Comparison of ENCODE assay signal across 8 cellular contexts in genomic region chr7:130758429-130759056, GRCh38. TPM values are rescaled to one million over a fixed set of nuclear protein-coding genes. Genes with fewer than 3 reads are reported as not detected.
A peak's percentile ranks its signal among the peaks of the same experiment; 100 is the strongest.
DNase-seq lines count a peak whose midpoint lies in the region; ATAC-seq and TF ChIP-seq lines count a peak whose summit lies in the region.

No MANE protein-coding gene starts in this region.

- H3K36me3 ChIP-seq in HEK293 (ENCODE audit: control insufficient read depth in 2 of 2, insufficient read depth in 1 of 2, low read length in 2 of 2) (no peaks in the 10 kb centered on the region), colonic mucosa (no peaks in the 10 kb centered on the region), mucosa of descending colon (ENCODE audit: low read depth) (no peaks in the 10 kb centered on the region)

- no peak for ATAC-seq in mucosa of descending colon
- no peak for ATAC-seq in GM18867 (IDR thresholded peaks at IDR 0.05; ENCODE audit: unreplicated experiment)
- ATAC-seq in GM21529 (IDR thresholded peaks at IDR 0.05; ENCODE audit: unreplicated experiment) = no peak

- H3K27me3 ChIP-seq in colonic mucosa = no peaks in the 10 kb centered on the region

- H3K9ac ChIP-seq in colonic mucosa (ENCODE audit: low read depth in 2 of 2, low read length in 2 of 2) = no peak overlapping the region

- TF ChIP-seq CTCF in C4-2B (conservative IDR thresholded peaks at IDR 0.05) (peak; percentile 92), HEK293 (tag by site-specific recombination; IDR thresholded peaks at IDR 0.05) (peak; percentile 33; the same call in 1 of the 2 replicates), colonic mucosa (IDR thresholded peaks at IDR 0.05) (peak; percentile 55), mucosa of descending colon (IDR thresholded peaks at IDR 0.05) (peak; percentile 25)

- no peaks in the 10 kb centered on the region for H3K9me3 ChIP-seq in HEK293 (ENCODE audit: control insufficient read depth, insufficient read depth, low read depth, low read length)
- H3K9me3 ChIP-seq in colonic mucosa = no peaks in the 10 kb centered on the region
- no peaks in the 10 kb centered on the region for H3K9me3 ChIP-seq in mucosa of descending colon

- H3K4me3 ChIP-seq in HEK293 (ENCODE audit: low read depth, low read length) (no peak overlapping the region), colonic mucosa (no peak overlapping the region), mucosa of descending colon (no peak overlapping the region)

- H3K4me1 ChIP-seq in HEK293 (ENCODE audit: control insufficient read depth, insufficient read depth, low read length) (no peaks in the 10 kb centered on the region), colonic mucosa (no peaks in the 10 kb centered on the region), mucosa of descending colon (ENCODE audit: low read depth) (no peaks in the 10 kb centered on the region)

- CTCF ChIA-PET in HEK293 (lab: Yijun Ruan, JAX) = interaction anchor here (0.6 to 2.8 kb wide), 29 partner anchors 9 to 1172 kb away, joined by 3 to 17 read pairs (median 3); partner anchors contain the start of genes KLF14 and KLHDC10

- peak; percentile 20 for DNase-seq in NCI-H774 (lab: John Stamatoyannopoulos, UW)
- no peak for DNase-seq in colonic mucosa
- DNase-seq in mucosa of descending colon = no peak
- no peak for DNase-seq in stimulated activated CD4-positive, alpha-beta T cell treated with anti-CD3 and anti-CD28 coated beads, Interleukin-4, amount 100 ng/mL, for 24 hours

- POLR2A ChIA-PET in HEK293 (lab: Yijun Ruan, JAX) = interaction anchor here (0.6 to 1.4 kb wide), 3 partner anchors 26 to 704 kb away, joined by 3 to 5 read pairs (median 5); partner anchors contain the start of gene TMEM209

- intact Hi-C loops in colonic mucosa (cut with DNase I) (loop anchor here (10.0 kb wide), 1 partner anchor 694 kb away; no protein-coding TSS in a partner anchor), mucosa of descending colon (cut with DNase I, micrococcal nuclease) (no loop called here)

- H3K27ac ChIP-seq in C4-2B (no peak overlapping the region), HEK293 (ENCODE audit: extremely low read depth, low read depth, low read length) (no peak overlapping the region), colonic mucosa (no peak overlapping the region)

TF ChIP-seq in HEK293, 187 proteins besides CTCF, POLR2A, EP300 and RAD21:
- TF ChIP-seq ZNF623 (tag by site-specific recombination; IDR thresholded peaks at IDR 0.05) = no peak
- no peak for TF ChIP-seq ZNF426 (tag by site-specific recombination; IDR thresholded peaks at IDR 0.05)
- TF ChIP-seq SCRT1 (tag by site-specific recombination; IDR thresholded peaks at IDR 0.05; ENCODE audit: borderline replicate concordance) = no peak
- no peak for TF ChIP-seq PRDM1 (tag by site-specific recombination; IDR thresholded peaks at IDR 0.05)
- TF ChIP-seq ZNF157 (tag by site-specific recombination; IDR thresholded peaks at IDR 0.05) = no peak
- no peak for TF ChIP-seq ZSCAN30 (tag by site-specific recombination; IDR thresholded peaks at IDR 0.05)
- no peak for TF ChIP-seq ZBTB8A (tag by site-specific recombination; IDR thresholded peaks at IDR 0.05)
- peak; percentile 79 for TF ChIP-seq ZNF654 (tag by site-specific recombination; IDR thresholded peaks at IDR 0.05; ENCODE audit: low read depth)
- 0 out of 2 replicates have a peak, but pooled peaks have one; percentile 12 for TF ChIP-seq ZNF366 (tag by site-specific recombination; conservative IDR thresholded peaks at IDR 0.05)
- no peak for TF ChIP-seq REST (tag by site-specific recombination; IDR thresholded peaks at IDR 0.05)
- TF ChIP-seq ZNF175 (tag by site-specific recombination; IDR thresholded peaks at IDR 0.05) = no peak
- TF ChIP-seq ZNF211 (tag by site-specific recombination; IDR thresholded peaks at IDR 0.05; ENCODE audit: low read depth) = no peak
- no peak for TF ChIP-seq ZNF335 (tag by site-specific recombination; conservative IDR thresholded peaks at IDR 0.05)

RNA-seq across cellular contexts. Expression of gene KLF14, which starts 24.5 kb away (rescaled TPM):
- total RNA-seq in colonic mucosa (not detected), mucosa of descending colon (under 1 TPM in 1 of 3 donors, not detected in 2; 0.19 TPM)

Comparison
In these comparisons a context has a peak if more than half of its experiments do, and no peak if none do; other contexts are left out.
1. CTCF ChIP-seq: peak in every context shown above with its lines; median percentile 92 in C4-2B; 55 in colonic mucosa; 33 in HEK293; 25 in mucosa of descending colon.